In genomic region chr17:76709951-76710862, GRCh38 we compare ENCODE assay signal across 6 cellular contexts. TPM values are rescaled to one million over a fixed set of nuclear protein-coding genes. Genes with fewer than 3 reads are reported as not detected.
A peak's percentile ranks its signal among the peaks of the same experiment; 100 is the strongest.
DNase-seq lines count a peak whose midpoint lies in the region; TF ChIP-seq lines count a peak whose summit lies in the region.
"Not testable (repeated sequence)": the region's sequence is repeated elsewhere in the genome, so short reads cannot be mapped to it uniquely, and the experiment has no call there.

No MANE protein-coding gene starts in this region.

- peak overlapping the region; percentile 50 for H3K4me2 ChIP-seq in OCI-LY7 (ENCODE audit: low read length)

- POLR2A ChIA-PET in OCI-LY7 (lab: Charles Lee) = not testable (repeated sequence)

- H3K4me1 ChIP-seq in OCI-LY7 (ENCODE audit: insufficient read depth, low read length, poor library complexity, severe bottlenecking) (peaks cover 19% of the 10 kb centered on the region), muscle layer of colon (ENCODE audit: insufficient read depth, low read length) (peaks cover 52% of the 10 kb centered on the region), subcutaneous abdominal adipose tissue (ENCODE audit: control insufficient read depth in 5 of 5, insufficient read depth in 5 of 5, low read length in 5 of 5) (peaks cover 14 to 48% (median 47%) of the 10 kb centered on the region in 5 donors)

- not testable (repeated sequence) for H2AFZ ChIP-seq in OCI-LY7 (ENCODE audit: low read length)

- H3K27ac ChIP-seq in OCI-LY7 (ENCODE audit: low read depth, low read length, poor library complexity, severe bottlenecking) = not testable (repeated sequence)
- H3K27ac ChIP-seq in angular gyrus (ENCODE audit: low read depth, low read length) (peak overlapping the region; percentile 82), muscle layer of colon (ENCODE audit: low read depth, low read length) (peak overlapping the region; percentile 96), subcutaneous abdominal adipose tissue (ENCODE audit: low read depth, low read length) (peak overlapping the region; percentile 95)

- H3K4me3 ChIP-seq in OCI-LY7 (ENCODE audit: low read depth, low read length, poor library complexity, severe bottlenecking) = peak overlapping the region; percentile 43
- H3K4me3 ChIP-seq in foreskin fibroblast (ENCODE audit: low read depth in 1 of 2, low read length in 2 of 2) = peak overlapping the region; percentile 56 to 75
- H3K4me3 ChIP-seq in muscle layer of colon (ENCODE audit: low read depth in 1 of 2, low read length in 2 of 2) = peak overlapping the region; percentile 57 to 60
- H3K4me3 ChIP-seq in subcutaneous abdominal adipose tissue (ENCODE audit: low read depth in 1 of 5, low read length in 5 of 5) = peak overlapping the region; percentile 70 to 77 (median 73)

- not testable (repeated sequence) for H4K20me1 ChIP-seq in OCI-LY7 (ENCODE audit: insufficient read depth, low read length)

- H3K36me3 ChIP-seq in OCI-LY7 (ENCODE audit: insufficient read depth, low read length) (peaks cover 21% of the 10 kb centered on the region; the same call in 1 of the 2 replicates), subcutaneous abdominal adipose tissue (ENCODE audit: control insufficient read depth in 5 of 5, insufficient read depth in 5 of 5, low read length in 5 of 5) (peaks cover 0 to 18% (median 15%) of the 10 kb centered on the region in 5 donors)
- H3K36me3 ChIP-seq in muscle layer of colon (ENCODE audit: insufficient read depth, low read length) = not testable (repeated sequence)

- TF ChIP-seq CTCF in OCI-LY7 (conservative IDR thresholded peaks at IDR 0.05; ENCODE audit: low read length); foreskin fibroblast (IDR thresholded peaks at IDR 0.05; ENCODE audit: low read depth, low read length): not testable (repeated sequence)

- CTCF ChIA-PET in OCI-LY7 (lab: Charles Lee; ENCODE audit: unreplicated experiment) = interaction anchor here (0.6 kb wide), 1 partner anchor 20 kb away, joined by 3 read pairs; no protein-coding TSS in a partner anchor

- intact Hi-C loops in OCI-LY7 (cut with micrococcal nuclease; ENCODE audit: unreplicated experiment) = not testable (repeated sequence)

- not testable (repeated sequence) for H3K9me2 ChIP-seq in OCI-LY7 (ENCODE audit: insufficient read depth, low read length)

- BruUV-seq in OCI-LY7 (replicated peaks; lab: Mats Ljungman, UMichigan) = not testable (repeated sequence)

- H3K9ac ChIP-seq in muscle layer of colon (ENCODE audit: low read length) (peak overlapping the region; percentile 91), subcutaneous abdominal adipose tissue (ENCODE audit: low read length in 5 of 5) (peak overlapping the region; percentile 63 to 82 (median 67))

- not testable (repeated sequence) for H3K9me3 ChIP-seq in OCI-LY7 (ENCODE audit: low read length); muscle layer of colon (ENCODE audit: low read length); subcutaneous abdominal adipose tissue (ENCODE audit: control insufficient read depth in 5 of 5, low read length in 5 of 5)

- H3K79me2 ChIP-seq in OCI-LY7 (ENCODE audit: insufficient read depth, low read depth, low read length) = not testable (repeated sequence)

- DNase-seq in G401 (ENCODE audit: low spot score) = peak; percentile 43
- DNase-seq in OCI-LY7 (ENCODE audit: low spot score) = not testable (repeated sequence)
- DNase-seq in foreskin fibroblast = peak in 1 of 2 donors; percentile 63

- in situ Hi-C loops in G401 (cut with HindIII; ENCODE audit: low sequenced_read_pairs) = not testable (repeated sequence)

- H3K27me3 ChIP-seq in muscle layer of colon (ENCODE audit: control insufficient read depth in 1 of 2, insufficient read depth in 2 of 2, low read length in 2 of 2); subcutaneous abdominal adipose tissue (ENCODE audit: control insufficient read depth in 5 of 5, insufficient read depth in 4 of 5, low read length in 5 of 5): not testable (repeated sequence)

RNA-seq across cellular contexts. Expression of gene MXRA7, which starts 0.6 kb away (rescaled TPM):
- total RNA-seq in G401 (2014; rRNA removed; shearing (Covaris generic)) = 93.4 and 96.7 TPM in 2 replicates
- total RNA-seq in OCI-LY7 (2014; rRNA removed; shearing (Covaris generic)) = 1.1 and 1.6 TPM in 2 replicates
- total RNA-seq in OCI-LY7 (2022) = 4.9 and 5.3 TPM in 2 replicates

RNA-seq across cellular contexts. Expression of gene JMJD6, which starts 16.2 kb away (rescaled TPM):
- 14.6 and 31.9 TPM in 2 replicates for total RNA-seq in G401 (2014; rRNA removed; shearing (Covaris generic))
- 39.9 and 41.2 TPM in 2 replicates for total RNA-seq in OCI-LY7 (2014; rRNA removed; shearing (Covaris generic))
- 46.0 and 71.2 TPM in 2 replicates for total RNA-seq in OCI-LY7 (2022)

RNA-seq across cellular contexts. Expression of gene METTL23, which starts 16.4 kb away (rescaled TPM):
- total RNA-seq in G401 (2014; rRNA removed; shearing (Covaris generic)) = 25.9 and 34.6 TPM in 2 replicates
- total RNA-seq in OCI-LY7 (2014; rRNA removed; shearing (Covaris generic)) = 91.8 and 93.7 TPM in 2 replicates
- total RNA-seq in OCI-LY7 (2022) = 82.7 and 102 TPM in 2 replicates

RNA-seq across cellular contexts. Expression of gene SRSF2, which starts 26.9 kb away (rescaled TPM):
- 369 and 387 TPM in 2 replicates for total RNA-seq in G401 (2014; rRNA removed; shearing (Covaris generic))
- 1,143 and 2,207 TPM in 2 replicates for total RNA-seq in OCI-LY7 (2014; rRNA removed; shearing (Covaris generic))
- 619 and 683 TPM in 2 replicates for total RNA-seq in OCI-LY7 (2022)

RNA-seq across cellular contexts. Expression of gene MFSD11, which starts 27.7 kb away (rescaled TPM):
- total RNA-seq in G401 (2014; rRNA removed; shearing (Covaris generic)) = 11.5 and 45.7 TPM in 2 replicates
- total RNA-seq in OCI-LY7 (2014; rRNA removed; shearing (Covaris generic)) = 52.6 and 55.1 TPM in 2 replicates
- 63.1 and 68.4 TPM in 2 replicates for total RNA-seq in OCI-LY7 (2022)

Comparison
In these comparisons a context has a peak if more than half of its experiments do, and no peak if none do; other contexts are left out.
1. RNA of gene MXRA7, which starts 0.6 kb away (total RNA-seq): 93.4 to 96.7 TPM in G401; 1.1 to 5.3 TPM in OCI-LY7; every median in the first group is over 10 times any median in the second.
2. Peak in every context shown above with its lines, with median percentiles within 50 percentile points of each other: H3K4me3 ChIP-seq.